14 cellular contexts compared by ENCODE assay signal in the genomic region with DNA sequence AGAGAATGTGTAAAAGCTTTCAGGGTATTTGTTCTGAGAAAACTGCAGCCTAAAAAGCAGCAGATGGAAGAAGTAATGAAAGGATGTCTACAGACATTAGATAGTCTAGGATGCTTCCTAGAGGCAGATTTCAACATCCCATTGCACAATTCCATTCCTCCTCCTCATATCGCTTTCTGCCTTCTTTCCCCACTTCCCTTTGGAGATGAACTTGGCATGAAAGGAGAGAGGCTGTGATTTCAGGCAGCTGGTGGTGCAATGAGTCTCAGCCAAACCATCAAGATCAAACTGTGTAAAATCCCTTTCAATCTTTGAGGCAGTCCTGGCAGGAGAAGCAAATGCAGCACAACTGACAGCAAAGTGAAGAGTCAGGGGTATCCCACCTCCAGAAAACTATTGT.
A peak's percentile ranks its signal among the peaks of the same experiment; 100 is the strongest.
DNase-seq lines count a peak whose midpoint lies in the region; ATAC-seq and TF ChIP-seq lines count a peak whose summit lies in the region.
"Had no signal": no experiment of that assay in that cellular context is flagged by ENCODE, and none has a peak within 500 bp of the region (broad histone marks: within the 10 kb centered on the region; RNA-seq: fewer than 3 reads in every experiment).

No MANE protein-coding gene starts in this region.

- no peak for TF ChIP-seq CTCF in AG04449 (IDR thresholded peaks at IDR 0.05; ENCODE audit: insufficient read depth, low read length, missing control alignments)
- TF ChIP-seq CTCF in mucosa of descending colon (IDR thresholded peaks at IDR 0.05) = no peak

- CTCF ChIA-PET in AG04449 (lab: Yijun Ruan, JAX) = interaction anchor here (1.7 kb wide), 1 partner anchor 30 kb away, joined by 3 read pairs; no protein-coding TSS in a partner anchor

- no peaks in the 10 kb centered on the region for H3K36me3 ChIP-seq in mucosa of descending colon (ENCODE audit: low read depth)
- H3K36me3 ChIP-seq: tibial artery had no signal

- peak; percentile 44 for ATAC-seq in mucosa of descending colon
- ATAC-seq: effector memory CD8-positive, alpha-beta T cell had no signal

- H3K4me3 ChIP-seq in AG04449 (ENCODE audit: low read depth, low read length) (no peak overlapping the region), mucosa of descending colon (no peak overlapping the region)
- H3K4me3 ChIP-seq: tibial artery had no signal

- no peaks in the 10 kb centered on the region for H3K9me3 ChIP-seq in mucosa of descending colon

- H3K4me1 ChIP-seq in mucosa of descending colon (ENCODE audit: low read depth) = no peaks in the 10 kb centered on the region
- H3K4me1 ChIP-seq: tibial artery had no signal

- POLR2A ChIA-PET in AG04449 (lab: Yijun Ruan, JAX) = no interaction called here

- DNase-seq in AG04449 (ENCODE audit: low read depth, low spot score) = peak; percentile 74
- peak; percentile 29 for DNase-seq in HT1080 (ENCODE audit: low read depth)
- DNase-seq in cerebellum (ENCODE audit: low spot score) = peak; percentile 58
- DNase-seq in mucosa of descending colon = peak in 1 of 3 donors; percentile 7
- DNase-seq in activated CD8-positive, alpha-beta memory T cell treated with anti-CD3 and anti-CD28 coated beads, Interleukin-2, amount 50 U/mL, for 4 hours = no peak
- DNase-seq in SIG-M5 (lab: John Stamatoyannopoulos, UW) = no peak
- DNase-seq in NCI-H187 (lab: John Stamatoyannopoulos, UW) = no peak
- no peak for DNase-seq in 8988T
- DNase-seq: activated naive CD4-positive, alpha-beta T cell treated with anti-CD3 and anti-CD28 coated beads for 36 hours; CD4-positive, alpha-beta T cell; effector memory CD8-positive, alpha-beta T cell; NCI-H2029; posterior cingulate gyrus had no signal

- intact Hi-C loops in mucosa of descending colon (cut with DNase I, micrococcal nuclease) = no loop called here

Comparison
In these comparisons a context has a peak if more than half of its experiments do, and no peak if none do; other contexts are left out.
1. DNase-seq: peak in AG04449 (single experiment), HT1080 (single experiment) and cerebellum (single experiment); none in activated CD8-positive, alpha-beta memory T cell treated with anti-CD3 and anti-CD28 coated beads, Interleukin-2, amount 50 U/mL, for 4 hours (single experiment), SIG-M5 (single experiment), NCI-H187 (0 of 2) and 8988T (single experiment).